6 cellular contexts compared by ENCODE assay signal in the genomic region with DNA sequence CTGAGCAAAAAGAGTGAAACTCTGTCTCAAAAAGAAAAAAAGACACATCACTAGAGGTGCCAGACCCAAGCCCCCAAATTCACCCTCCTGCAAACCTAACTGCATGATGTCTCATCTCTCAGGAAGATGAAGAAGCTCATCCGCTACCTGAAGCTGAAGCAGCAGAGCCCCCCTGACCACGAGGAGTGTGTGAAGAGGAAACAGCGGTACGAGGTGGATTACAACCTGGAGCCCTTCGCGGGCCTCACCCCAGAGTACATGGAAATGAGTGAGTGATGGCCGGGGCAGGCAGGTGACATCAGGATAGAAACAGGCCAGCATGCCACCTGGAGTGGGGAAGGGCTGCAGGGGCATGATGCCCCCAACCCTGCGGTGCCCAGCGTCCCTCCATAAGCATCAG.
"Had no signal": no experiment of that assay in that cellular context is flagged by ENCODE, and none has a peak within 500 bp of the region (broad histone marks: within the 10 kb centered on the region; RNA-seq: fewer than 3 reads in every experiment).

No MANE protein-coding gene starts in this region.

- H3K4me2 ChIP-seq: GM23338 had no signal

- H3K9me3 ChIP-seq: HAP-1 had no signal

- H3K4me3 Mint-ChIP-seq: GM23338, HFFc6 had no signal

- FAIRE-seq: HepG2, K562 had no signal

- H2AFZ ChIP-seq: GM23338 had no signal

- ATAC-seq: K562 had no signal

- H3K4me1 ChIP-seq: HAP-1 had no signal

- H3K4me1 Mint-ChIP-seq: GM23338 had no signal

- H3K36me3 ChIP-seq: HAP-1 had no signal

- H3K27ac ChIP-seq: HL-60 had no signal

- H3K9me3 Mint-ChIP-seq: GM23338, HFFc6 had no signal

- H3K4me3 ChIP-seq: GM23338, HAP-1, K562 had no signal

- DNase-seq: HFFc6 had no signal

- H3K27ac Mint-ChIP-seq: GM23338, HFFc6 had no signal
